ENCODE assay signal across 28 cellular contexts in genomic region chr7:106060394-106060920, GRCh38. TPM values are rescaled to one million over a fixed set of nuclear protein-coding genes. Genes with fewer than 3 reads are reported as not detected.
DNase-seq lines count a peak whose midpoint lies in the region; ATAC-seq, FAIRE-seq and TF ChIP-seq lines count a peak whose summit lies in the region.
"Had no signal": no experiment of that assay in that cellular context is flagged by ENCODE, and none has a peak within 500 bp of the region (broad histone marks: within the 10 kb centered on the region; RNA-seq: fewer than 3 reads in every experiment).

No MANE protein-coding gene starts in this region.

- intact Hi-C loops in activated CD4-positive, alpha-beta memory T cell treated with anti-CD3 and anti-CD28 coated beads for 36 hours (cut with micrococcal nuclease), result no loop called here
- intact Hi-C loops in GM12878 (cut with micrococcal nuclease; ENCODE audit: unreplicated experiment), result no loop called here
- intact Hi-C loops in pancreas (cut with DNase I), result loop anchor here in 1 of 3 donors (10.0 kb wide), 1 partner anchor 94 kb away; no protein-coding TSS in a partner anchor

- no TSS peak for BruUV-seq in GM12878 (replicated peaks; lab: Mats Ljungman, UMichigan)

- H3K27me3 ChIP-seq in GM12878 (replicated peaks in 1 of 2; ENCODE audit: control insufficient read depth in 2 of 2, insufficient read depth in 2 of 2, low read length in 1 of 2) (no peaks in the 10 kb centered on the region), suprapubic skin (no peaks in the 10 kb centered on the region), pancreas (no peaks in the 10 kb centered on the region)
- H3K27me3 ChIP-seq: right atrium auricular region, transverse colon had no signal

- H3K36me3 Mint-ChIP-seq in activated CD4-positive, alpha-beta memory T cell treated with anti-CD3 and anti-CD28 coated beads, Interleukin-2, amount 10 ng/mL, durations not matched to agents 7 days and 5 days (ENCODE audit: low read depth), result no peaks in the 10 kb centered on the region
- no peaks in the 10 kb centered on the region for H3K36me3 Mint-ChIP-seq in activated CD4-positive, alpha-beta memory T cell treated with anti-CD3 and anti-CD28 coated beads for 36 hours
- H3K36me3 Mint-ChIP-seq in naive B cell, result no peaks in the 10 kb centered on the region
- H3K36me3 Mint-ChIP-seq: activated naive CD4-positive, alpha-beta T cell treated with anti-CD3 and anti-CD28 coated beads, Interleukin-2, amount 50 U/mL, for 24 hours; immature natural killer cell had no signal

- no peak overlapping the region for H2AFZ ChIP-seq in GM12878 (ENCODE audit: control insufficient read depth, low read depth, low read length)
- H2AFZ ChIP-seq: parathyroid adenoma had no signal

- CTCF ChIA-PET in activated CD4-positive, alpha-beta memory T cell treated with anti-CD3 and anti-CD28 coated beads, Interleukin-2, amount 10 ng/mL, durations not matched to agents 7 days and 5 days (lab: Charles Lee), result interaction anchor here (1.9 to 7.9 kb wide), 2 partner anchors 11 to 93 kb away, joined by 5 to 138 read pairs; no protein-coding TSS in a partner anchor
- CTCF ChIA-PET in activated CD4-positive, alpha-beta memory T cell treated with anti-CD3 and anti-CD28 coated beads for 36 hours (lab: Charles Lee), result interaction anchor here (1.2 to 1.8 kb wide), 2 partner anchors 92 to 93 kb away, joined by 3 to 8 read pairs; no protein-coding TSS in a partner anchor
- CTCF ChIA-PET in GM12878 (lab: Yijun Ruan, JAX), result interaction anchor here (1.1 to 9.2 kb wide), 3 partner anchors 11 to 105 kb away, joined by 3 to 288 read pairs (median 11); no protein-coding TSS in a partner anchor

- RAD21 ChIA-PET in GM12878 (lab: Charles Lee; ENCODE audit: unreplicated experiment), result interaction anchor here (1.3 to 6.0 kb wide), 3 partner anchors 13 to 90 kb away, joined by 3 to 118 read pairs (median 3); no protein-coding TSS in a partner anchor

- H3K36me3 ChIP-seq in GM12878 (ENCODE audit: control insufficient read depth in 2 of 2, insufficient read depth in 2 of 2, low read length in 1 of 2), result no peaks in the 10 kb centered on the region
- no peaks in the 10 kb centered on the region for H3K36me3 ChIP-seq in suprapubic skin
- no peaks in the 10 kb centered on the region for H3K36me3 ChIP-seq in pancreas
- H3K36me3 ChIP-seq: right atrium auricular region, transverse colon had no signal

- TF ChIP-seq POLR2A in GM12878 (IDR thresholded peaks at IDR 0.05; ENCODE audit: low read depth, low read length), result no peak
- TF ChIP-seq POLR2A in suprapubic skin (IDR thresholded peaks at IDR 0.05), result no peak

- WGBS in GM12878 (ENCODE audit: insufficient coverage, insufficient replicate concordance, low lambda C conversion rate, missing lambda C conversion rate), result 89% methylated on average over 7 of the region's 7 CpGs
- 64% methylated on average over 6 of the region's 7 CpGs for WGBS in suprapubic skin
- WGBS in pancreas, 2 donors, result 83 to 85% methylated on average over 7 of the region's 7 CpGs

- FAIRE-seq in GM12878 (lab: Jason Lieb, UNC), result no peak
- no peak for FAIRE-seq in pancreas (lab: Jason Lieb, UNC)
- FAIRE-seq: endothelial cell of umbilical vein had no signal

- TF ChIP-seq EP300 in GM12878 (IDR thresholded peaks at IDR 0.05; ENCODE audit: borderline replicate concordance in 1 of 2, control insufficient read depth in 1 of 2, low read depth in 2 of 2, low read length in 2 of 2) (no peak), suprapubic skin (IDR thresholded peaks at IDR 0.05) (no peak)

- no peak overlapping the region; the same call in 1 of the 2 replicates for H3K9ac ChIP-seq in GM12878 (ENCODE audit: control insufficient read depth, insufficient read depth, low read length)
- H3K9ac ChIP-seq: parathyroid adenoma had no signal

- H4K20me1 ChIP-seq in GM12878 (ENCODE audit: control insufficient read depth, insufficient read depth), result no peaks in the 10 kb centered on the region

- H3K4me1 Mint-ChIP-seq in activated CD4-positive, alpha-beta memory T cell treated with anti-CD3 and anti-CD28 coated beads, Interleukin-2, amount 10 ng/mL, durations not matched to agents 7 days and 5 days, result peaks cover 50% of the 10 kb centered on the region
- peaks cover 21% of the 10 kb centered on the region for H3K4me1 Mint-ChIP-seq in activated CD4-positive, alpha-beta memory T cell treated with anti-CD3 and anti-CD28 coated beads for 36 hours (ENCODE audit: low read depth)
- peaks cover 62 to 90% (median 89%) of the 10 kb centered on the region in 3 donors for H3K4me1 Mint-ChIP-seq in naive B cell

- SMC1A ChIA-PET in GM12878 (lab: Charles Lee; ENCODE audit: uncharacterized antibody, unreplicated experiment), result interaction anchor here (0.7 to 8.8 kb wide), 5 partner anchors 12 to 112 kb away, joined by 3 to 223 read pairs (median 3); no protein-coding TSS in a partner anchor

- no peak overlapping the region for H3K27ac Mint-ChIP-seq in activated CD4-positive, alpha-beta memory T cell treated with anti-CD3 and anti-CD28 coated beads, Interleukin-2, amount 10 ng/mL, durations not matched to agents 7 days and 5 days
- no peak overlapping the region for H3K27ac Mint-ChIP-seq in activated CD4-positive, alpha-beta memory T cell treated with anti-CD3 and anti-CD28 coated beads for 36 hours
- peak overlapping the region; percentile 63 to 100 (median 99) for H3K27ac Mint-ChIP-seq in naive B cell
- H3K27ac Mint-ChIP-seq: activated naive CD4-positive, alpha-beta T cell treated with anti-CD3 and anti-CD28 coated beads, Interleukin-2, amount 50 U/mL, for 24 hours; activated T-helper 2 cell treated with anti-CD3 and anti-CD28 coated beads, Interferon-gamma antibody, Interleukin-2, Interleukin-4, amounts not matched to agents 10 μg/mL and 5 μg/mL and 100 μg/mL, durations not matched to agents 14 hours and 24 hours and 36 hours; immature natural killer cell had no signal

- peak; percentile 13 for DNase-seq in activated CD4-positive, alpha-beta memory T cell treated with anti-CD3 and anti-CD28 coated beads, Interleukin-2, amount 10 ng/mL, durations not matched to agents 7 days and 5 days
- no peak for DNase-seq in activated CD4-positive, alpha-beta memory T cell treated with anti-CD3 and anti-CD28 coated beads for 36 hours
- DNase-seq in GM12878 (ENCODE audit: low read depth, low spot score) (no peak), naive B cell (no peak), suprapubic skin (ENCODE audit: low spot score in 2 of 2) (no peak), kidney glomerular epithelial cell (lab: John Stamatoyannopoulos, UW) (no peak), HUDEP-2 (lab: John Stamatoyannopoulos, UW; ENCODE audit: unreplicated experiment in 76 of 76) (no peak), pancreas (no peak)
- DNase-seq: activated CD4-positive, alpha-beta T cell treated with anti-CD3 and anti-CD28 coated beads, Interleukin-2, amount 50 U/mL, for 48 hours; amygdala; DND-41; GOT3; immature natural killer cell; mesenchymal stem cell; NCI-H1417 treated with DMSO at 0.1 percent for 48 hours; NCI-H2081; NCI-H524 treated with DMSO at 0.1 percent for 48 hours; PC-3; transverse colon had no signal

- ATAC-seq in GM12878 (no peak), naive B cell (ENCODE audit: low read depth in 2 of 2) (no peak), pancreas (no peak)
- ATAC-seq: activated CD4-positive, CD25-positive, alpha-beta regulatory T cell treated with anti-CD3 and anti-CD28 coated beads, Interleukin-2, amount 50 U/mL, for 24 hours; PC-3 had no signal

- peaks cover 21% of the 10 kb centered on the region; the same call in 2 of the 3 replicates for H3K9me3 ChIP-seq in GM12878 (replicated peaks; ENCODE audit: control insufficient read depth, insufficient read depth, low read length)
- no peaks in the 10 kb centered on the region for H3K9me3 ChIP-seq in suprapubic skin
- H3K9me3 ChIP-seq in pancreas, result no peaks in the 10 kb centered on the region
- H3K9me3 ChIP-seq: right atrium auricular region, transverse colon had no signal

- H3K4me2 ChIP-seq in GM12878 (ENCODE audit: control insufficient read depth, insufficient read depth), result no peak overlapping the region

- no peaks in the 10 kb centered on the region for H3K9me3 Mint-ChIP-seq in activated CD4-positive, alpha-beta memory T cell treated with anti-CD3 and anti-CD28 coated beads, Interleukin-2, amount 10 ng/mL, durations not matched to agents 7 days and 5 days
- H3K9me3 Mint-ChIP-seq in activated CD4-positive, alpha-beta memory T cell treated with anti-CD3 and anti-CD28 coated beads for 36 hours, result no peaks in the 10 kb centered on the region
- H3K9me3 Mint-ChIP-seq in naive B cell, result peaks cover 0 to 6% (median 0%) of the 10 kb centered on the region in 7 donors
- H3K9me3 Mint-ChIP-seq: activated naive CD4-positive, alpha-beta T cell treated with anti-CD3 and anti-CD28 coated beads, Interleukin-2, amount 50 U/mL, for 24 hours; activated T-helper 2 cell treated with anti-CD3 and anti-CD28 coated beads, Interferon-gamma antibody, Interleukin-2, Interleukin-4, amounts not matched to agents 10 μg/mL and 5 μg/mL and 100 μg/mL, durations not matched to agents 14 hours and 24 hours and 36 hours; immature natural killer cell; neural crest cell had no signal

- POLR2A ChIA-PET in activated CD4-positive, alpha-beta memory T cell treated with anti-CD3 and anti-CD28 coated beads, Interleukin-2, amount 10 ng/mL, durations not matched to agents 7 days and 5 days (lab: Charles Lee), result no interaction called here
- POLR2A ChIA-PET in activated CD4-positive, alpha-beta memory T cell treated with anti-CD3 and anti-CD28 coated beads for 36 hours (lab: Charles Lee), result no interaction called here
- POLR2A ChIA-PET in GM12878 (lab: Charles Lee), result interaction anchor here (0.6 to 6.2 kb wide), 5 partner anchors 12 to 94 kb away, joined by 4 to 47 read pairs (median 7); no protein-coding TSS in a partner anchor

- in situ Hi-C loops in GM12878 (cut with MboI), result no loop called here

- H3K79me2 ChIP-seq in GM12878 (ENCODE audit: control insufficient read depth, insufficient read depth, low read length), result no peaks in the 10 kb centered on the region
- H3K79me2 ChIP-seq: parathyroid adenoma had no signal

- no peak overlapping the region for H3K4me3 Mint-ChIP-seq in activated CD4-positive, alpha-beta memory T cell treated with anti-CD3 and anti-CD28 coated beads, Interleukin-2, amount 10 ng/mL, durations not matched to agents 7 days and 5 days
- no peak overlapping the region for H3K4me3 Mint-ChIP-seq in activated CD4-positive, alpha-beta memory T cell treated with anti-CD3 and anti-CD28 coated beads for 36 hours
- peak overlapping the region in 5 of 8 donors; percentile 25 to 91 (median 57) for H3K4me3 Mint-ChIP-seq in naive B cell
- H3K4me3 Mint-ChIP-seq: activated naive CD4-positive, alpha-beta T cell treated with anti-CD3 and anti-CD28 coated beads, Interleukin-2, amount 50 U/mL, for 24 hours; immature natural killer cell; neural crest cell had no signal

- H3K27ac ChIP-seq in GM12878 (ENCODE audit: control insufficient read depth, insufficient read depth) (peak overlapping the region; percentile 91), suprapubic skin (peak overlapping the region; percentile 59), pancreas (no peak overlapping the region)
- H3K27ac ChIP-seq: 22Rv1, parathyroid adenoma, right atrium auricular region, SK-N-MC, transverse colon had no signal

- H3K4me1 ChIP-seq in GM12878 (ENCODE audit: control insufficient read depth, insufficient read depth, low read length) (peaks cover 81% of the 10 kb centered on the region), suprapubic skin (peaks cover 80% of the 10 kb centered on the region), pancreas (peaks cover 0 to 7% (median 0%) of the 10 kb centered on the region in 3 donors)

- H3K27me3 Mint-ChIP-seq in activated CD4-positive, alpha-beta memory T cell treated with anti-CD3 and anti-CD28 coated beads, Interleukin-2, amount 10 ng/mL, durations not matched to agents 7 days and 5 days, result no peaks in the 10 kb centered on the region
- no peaks in the 10 kb centered on the region for H3K27me3 Mint-ChIP-seq in activated CD4-positive, alpha-beta memory T cell treated with anti-CD3 and anti-CD28 coated beads for 36 hours
- H3K27me3 Mint-ChIP-seq in naive B cell, result no peaks in the 10 kb centered on the region
- H3K27me3 Mint-ChIP-seq: activated naive CD4-positive, alpha-beta T cell treated with anti-CD3 and anti-CD28 coated beads, Interleukin-2, amount 50 U/mL, for 24 hours had no signal

- TF ChIP-seq RAD21 in GM12878 (IDR thresholded peaks at IDR 0.05; ENCODE audit: insufficient read depth, low read depth, low read length), result no peak

- H3K4me3 ChIP-seq in GM12878 (no peak overlapping the region), suprapubic skin (no peak overlapping the region), pancreas (no peak overlapping the region)
- H3K4me3 ChIP-seq: right atrium auricular region, SK-N-MC, transverse colon had no signal

- TF ChIP-seq CTCF in GM12878 (IDR thresholded peaks at IDR 0.05 in 2 of 3, conservative IDR thresholded peaks at IDR 0.05 in 1 of 3; ENCODE audit: control insufficient read depth in 2 of 3, extremely low read depth in 1 of 3, insufficient read depth in 1 of 3, low read depth in 3 of 3, low read length in 3 of 3) (no peak), suprapubic skin (IDR thresholded peaks at IDR 0.05) (no peak), pancreas (IDR thresholded peaks at IDR 0.05) (no peak)

RNA-seq across cellular contexts. Expression of gene SYPL1, which starts 51.7 kb away (rescaled TPM):
- 10 to 100 TPM; 37.5 to 38.8 TPM for total RNA-seq in activated CD4-positive, alpha-beta memory T cell treated with anti-CD3 and anti-CD28 coated beads, Interleukin-2, amount 10 ng/mL, durations not matched to agents 7 days and 5 days
- total RNA-seq in activated CD4-positive, alpha-beta memory T cell treated with anti-CD3 and anti-CD28 coated beads for 36 hours, result 10 to 100 TPM; 27.4 to 29.1 TPM
- total RNA-seq in GM12878 (2013; cell fraction: nucleolus; rRNA removed), result 43.4 and 44.9 TPM in 2 replicates
- total RNA-seq in GM12878 (2014; rRNA removed) (34.5 and 41.2 TPM in 2 replicates), GM12878 (2014; rRNA removed; fragmentation: Illumina TruSeq; extraction: Trizol) (43.5 and 44.3 TPM in 2 replicates), GM12878 (2021) (63.5 and 69.1 TPM in 2 replicates), suprapubic skin (100 to 1,000 TPM in 2 of 4 donors, 10 to 100 TPM in 2; 71.3 to 115 (median 99.3) TPM), pancreas (10 to 100 TPM; 23.4 to 44.7 (median 33.5) TPM)
- polyA plus RNA-seq in GM12878 (2011; ENCODE audit: low read depth), result 23.9 TPM
- polyA plus RNA-seq in GM12878 (2011; rRNA removed) (97.0 and 138 TPM in 2 replicates), GM12878 (2014; fragmentation: Illumina TruSeq; extraction: Trizol) (78.4 and 104 TPM in 2 replicates), GM12878 (2014; fragmentation: Nextera tagmentation; extraction: Ambion mirVana) (100 to 1,000 TPM; 109 to 177 TPM), GM12878 (2014; rRNA removed) (46.1 and 56.9 TPM in 2 replicates), GM12878 (2016; fragmentation: Nextera tagmentation; extraction: Ambion mirVana) (100 to 1,000 TPM in 1 of 2 experiments, 10 to 100 TPM in 1; 96.2 to 103 TPM), naive B cell (ENCODE audit: low read depth in 6 of 6) (100 to 1,000 TPM; 234 to 353 (median 246) TPM), pancreas (10 to 100 TPM; 16.4 to 38.6 TPM)
- polyA plus RNA-seq in GM12878 (2011; cell fraction: cytosol; rRNA removed), result 50.4 and 71.4 TPM in 2 replicates
- polyA plus RNA-seq in GM12878 (2011; cell fraction: nucleus; rRNA removed), result 22.1 and 24.2 TPM in 2 replicates
- polyA plus RNA-seq in GM12878 (2012), result 46.9 and 54.4 TPM in 2 replicates
- 105 and 152 TPM in 2 replicates for polyA minus RNA-seq in GM12878 (2011; rRNA and poly(A)+ RNA removed)
- polyA minus RNA-seq in GM12878 (2011; cell fraction: cytosol; rRNA and poly(A)+ RNA removed), result 36.2 and 36.9 TPM in 2 replicates
- 22.6 and 37.8 TPM in 2 replicates for polyA minus RNA-seq in GM12878 (2011; cell fraction: nucleus; rRNA and poly(A)+ RNA removed)

Comparison
In these comparisons a context has a peak if more than half of its experiments do, and no peak if none do; other contexts are left out.
1. H3K27ac Mint-ChIP-seq: peak in naive B cell (6 of 6); none in activated CD4-positive, alpha-beta memory T cell treated with anti-CD3 and anti-CD28 coated beads, Interleukin-2, amount 10 ng/mL, durations not matched to agents 7 days and 5 days (single experiment) and activated CD4-positive, alpha-beta memory T cell treated with anti-CD3 and anti-CD28 coated beads for 36 hours (single experiment).
2. H3K4me3 Mint-ChIP-seq: peak in naive B cell (5 of 8); none in activated CD4-positive, alpha-beta memory T cell treated with anti-CD3 and anti-CD28 coated beads, Interleukin-2, amount 10 ng/mL, durations not matched to agents 7 days and 5 days (single experiment) and activated CD4-positive, alpha-beta memory T cell treated with anti-CD3 and anti-CD28 coated beads for 36 hours (single experiment).
3. H3K27ac ChIP-seq: peak in GM12878 (single experiment) and suprapubic skin (single experiment); none in pancreas (0 of 4).